ENCODE assay signal across 1 cellular context in the genomic region with DNA sequence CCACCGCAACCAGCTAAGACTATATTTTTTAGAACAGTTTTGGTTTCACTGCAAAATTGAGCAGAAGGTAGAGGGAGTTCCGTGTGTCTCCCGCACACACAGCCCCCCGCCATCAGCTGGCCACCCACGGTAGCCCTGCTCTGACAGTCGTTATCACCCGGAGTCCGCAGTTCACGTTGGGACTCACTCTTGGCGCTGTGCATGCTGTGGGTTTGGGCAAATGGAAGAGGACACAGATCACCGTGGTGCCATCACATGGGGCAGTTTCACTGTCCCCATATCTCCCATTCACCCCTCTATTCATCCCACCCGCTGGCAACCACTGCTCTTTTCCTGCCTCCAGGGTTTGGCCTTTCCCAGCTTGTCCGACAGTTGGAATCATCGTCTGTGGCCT.
TF ChIP-seq lines count a peak whose summit lies in the region.

No MANE protein-coding gene starts in this region.

TF ChIP-seq in H1, 55 proteins besides CTCF, POLR2A, EP300 and RAD21:
- no peak for TF ChIP-seq SP4 (IDR thresholded peaks at IDR 0.05; ENCODE audit: low read length)
- no peak for TF ChIP-seq TEAD4 (IDR thresholded peaks at IDR 0.05; ENCODE audit: low read depth, low read length)
- no peak for TF ChIP-seq KDM4A (IDR thresholded peaks at IDR 0.05; ENCODE audit: low read depth, low read length, severe bottlenecking)
